ENCODE assay signal across 2 cellular contexts in genomic region chr18:76937597-76937996, GRCh38.
TF ChIP-seq lines count a peak whose summit lies in the region.

No MANE protein-coding gene starts in this region.

TF ChIP-seq in SK-N-SH, 30 proteins besides CTCF, POLR2A, EP300 and RAD21 (continued from another document):
- TF ChIP-seq REST (IDR thresholded peaks at IDR 0.05; ENCODE audit: low read depth, low read length) (no peak), GATA2 (CRISPR knock-in tag; IDR thresholded peaks at IDR 0.05) (no peak), ZBTB33 (IDR thresholded peaks at IDR 0.05; ENCODE audit: borderline replicate concordance, low read depth) (no peak), MAX (IDR thresholded peaks at IDR 0.05; ENCODE audit: low read depth) (no peak), YY1 (IDR thresholded peaks at IDR 0.05; ENCODE audit: low read depth) (no peak), NFIC (IDR thresholded peaks at IDR 0.05; ENCODE audit: borderline replicate concordance) (no peak), FOXJ3 (CRISPR knock-in tag; IDR thresholded peaks at IDR 0.05) (no peak)

TF ChIP-seq in SK-N-SH treated with all-trans-retinoic acid at 6 μM for 48 hours, 23 proteins besides CTCF, POLR2A, EP300 and RAD21 (continued from another document):
- TF ChIP-seq ZNF565 (CRISPR knock-in tag; conservative IDR thresholded peaks at IDR 0.05; ENCODE audit: low read depth) (no peak), ZC3H10 (CRISPR knock-in tag; IDR thresholded peaks at IDR 0.05) (no peak)
